In the genomic region with DNA sequence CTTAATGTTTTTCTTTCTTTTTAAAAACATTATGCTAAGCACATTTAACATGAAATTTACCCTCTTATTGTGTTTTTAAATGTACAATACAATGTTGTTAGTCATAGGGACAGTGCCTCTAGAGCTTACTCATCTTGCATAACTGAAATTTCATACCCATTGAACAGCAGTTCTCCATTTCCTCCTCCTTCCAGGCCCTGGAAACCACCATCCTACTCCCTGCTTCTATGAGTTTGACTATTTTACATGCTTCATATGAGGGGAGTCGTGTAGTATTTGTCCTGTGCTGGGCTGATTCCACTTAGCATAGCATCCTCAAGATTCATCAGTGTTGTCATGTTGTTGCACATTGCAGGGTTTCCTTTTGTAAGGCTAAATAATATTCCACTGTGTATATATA, we compare ENCODE assay signal across 17 cellular contexts.
DNase-seq lines count a peak whose midpoint lies in the region; ATAC-seq and TF ChIP-seq lines count a peak whose summit lies in the region.
"Had no signal": no experiment of that assay in that cellular context is flagged by ENCODE, and none has a peak within 500 bp of the region (broad histone marks: within the 10 kb centered on the region; RNA-seq: fewer than 3 reads in every experiment).

No MANE protein-coding gene starts in this region.

- no peak overlapping the region for H4K8ac ChIP-seq in trophoblast cell (ENCODE audit: low read depth, low read length)

- H3K9me3 ChIP-seq in MG63 (no peaks in the 10 kb centered on the region; the same call in 1 of the 2 replicates), trophoblast cell (ENCODE audit: insufficient read depth, low read depth, low read length) (no peaks in the 10 kb centered on the region)
- H3K9me3 ChIP-seq: upper lobe of left lung had no signal

- no peak overlapping the region for H3K4me3 ChIP-seq in MG63
- H3K4me3 ChIP-seq in trophoblast cell (ENCODE audit: low read depth, low read length), result no peak overlapping the region
- H3K4me3 ChIP-seq: neural progenitor cell, upper lobe of left lung had no signal

- H3K4me1 Mint-ChIP-seq in endothelial cell (ENCODE audit: unreplicated experiment) (peaks cover 16% of the 10 kb centered on the region), immature natural killer cell (no peaks in the 10 kb centered on the region)
- peaks cover 4% of the 10 kb centered on the region for H3K4me1 Mint-ChIP-seq in activated naive CD8-positive, alpha-beta T cell treated with anti-CD3 and anti-CD28 coated beads for 36 hours
- H3K4me1 Mint-ChIP-seq: activated naive CD4-positive, alpha-beta T cell treated with anti-CD3 and anti-CD28 coated beads, Interleukin-2, amount 50 U/mL, for 24 hours had no signal

- peak; percentile 25 to 41 for ATAC-seq in activated CD4-positive, CD25-positive, alpha-beta regulatory T cell treated with anti-CD3 and anti-CD28 coated beads, Interleukin-2, amount 50 U/mL, for 24 hours

- no peak overlapping the region for H4K12ac ChIP-seq in trophoblast cell (ENCODE audit: low read depth, low read length)

- no peak overlapping the region for H3K4ac ChIP-seq in trophoblast cell (ENCODE audit: low read depth, low read length)

- no peaks in the 10 kb centered on the region for H3K27me3 Mint-ChIP-seq in endothelial cell (ENCODE audit: unreplicated experiment)
- H3K27me3 Mint-ChIP-seq in immature natural killer cell (ENCODE audit: low read depth in 3 of 3), result no peaks in the 10 kb centered on the region
- H3K27me3 Mint-ChIP-seq in activated naive CD8-positive, alpha-beta T cell treated with anti-CD3 and anti-CD28 coated beads for 36 hours, result peaks cover 4% of the 10 kb centered on the region
- H3K27me3 Mint-ChIP-seq: activated naive CD4-positive, alpha-beta T cell treated with anti-CD3 and anti-CD28 coated beads, Interleukin-2, amount 50 U/mL, for 24 hours; dendritic cell treated with granulocyte-macrophage colony-stimulating factor and Interleukin-4, amounts not matched to agents 40 ng/mL and 50 ng/mL, for 4 days had no signal

- H3K9me3 Mint-ChIP-seq in endothelial cell (ENCODE audit: unreplicated experiment), result no peaks in the 10 kb centered on the region
- H3K9me3 Mint-ChIP-seq in immature natural killer cell, result no peaks in the 10 kb centered on the region
- H3K9me3 Mint-ChIP-seq in activated naive CD8-positive, alpha-beta T cell treated with anti-CD3 and anti-CD28 coated beads for 36 hours, result no peaks in the 10 kb centered on the region
- H3K9me3 Mint-ChIP-seq: activated naive CD4-positive, alpha-beta T cell treated with anti-CD3 and anti-CD28 coated beads, Interleukin-2, amount 50 U/mL, for 24 hours; dendritic cell treated with granulocyte-macrophage colony-stimulating factor and Interleukin-4, amounts not matched to agents 40 ng/mL and 50 ng/mL, for 4 days had no signal

- no peak overlapping the region for H2BK12ac ChIP-seq in trophoblast cell (ENCODE audit: low read length)

- H2BK5ac ChIP-seq in trophoblast cell (ENCODE audit: low read depth, low read length, poor library complexity), result no peak overlapping the region

- no peaks in the 10 kb centered on the region for H3K79me2 ChIP-seq in trophoblast cell (ENCODE audit: control insufficient read depth, insufficient read depth, low read length, poor library complexity)

- H3K4me3 Mint-ChIP-seq in endothelial cell (ENCODE audit: unreplicated experiment) (no peak overlapping the region), immature natural killer cell (no peak overlapping the region)
- H3K4me3 Mint-ChIP-seq in activated naive CD8-positive, alpha-beta T cell treated with anti-CD3 and anti-CD28 coated beads for 36 hours, result no peak overlapping the region
- H3K4me3 Mint-ChIP-seq: activated naive CD4-positive, alpha-beta T cell treated with anti-CD3 and anti-CD28 coated beads, Interleukin-2, amount 50 U/mL, for 24 hours; dendritic cell treated with granulocyte-macrophage colony-stimulating factor and Interleukin-4, amounts not matched to agents 40 ng/mL and 50 ng/mL, for 4 days; neural progenitor cell had no signal

- H4K91ac ChIP-seq in trophoblast cell (ENCODE audit: low read depth, low read length), result no peak overlapping the region

- H3K27me3 ChIP-seq in MG63 (no peaks in the 10 kb centered on the region), trophoblast cell (ENCODE audit: insufficient read depth, low read length) (no peaks in the 10 kb centered on the region)
- H3K27me3 ChIP-seq: neural progenitor cell, upper lobe of left lung had no signal

- no peak for TF ChIP-seq CTCF in endothelial cell (IDR thresholded peaks at IDR 0.05; ENCODE audit: unreplicated experiment)

- H3K23ac ChIP-seq in trophoblast cell (ENCODE audit: low read length), result no peak overlapping the region

- H3K4me2 ChIP-seq in trophoblast cell (ENCODE audit: low read length), result no peak overlapping the region
- H3K4me2 ChIP-seq: KMS-11, neural progenitor cell had no signal

- H3K79me1 ChIP-seq in trophoblast cell (ENCODE audit: low read length), result no peaks in the 10 kb centered on the region

- no peak overlapping the region for H3K9ac ChIP-seq in trophoblast cell (ENCODE audit: low read length)
- H3K9ac ChIP-seq: KMS-11, neural progenitor cell had no signal

- H3K36me3 Mint-ChIP-seq in endothelial cell (ENCODE audit: low read depth, unreplicated experiment) (peaks cover 17% of the 10 kb centered on the region), immature natural killer cell (peaks cover 0 to 3% (median 0%) of the 10 kb centered on the region in 3 donors)
- no peaks in the 10 kb centered on the region for H3K36me3 Mint-ChIP-seq in activated naive CD8-positive, alpha-beta T cell treated with anti-CD3 and anti-CD28 coated beads for 36 hours

- H2BK120ac ChIP-seq in trophoblast cell (ENCODE audit: insufficient read depth, low read length, poor library complexity), result no peak overlapping the region

- no peak overlapping the region for H2AK5ac ChIP-seq in trophoblast cell (ENCODE audit: low read length)

- H3K4me1 ChIP-seq in trophoblast cell (ENCODE audit: control insufficient read depth in 1 of 2, insufficient read depth in 2 of 2, low read length in 2 of 2), result peaks cover 0 to 4% of the 10 kb centered on the region in 2 experiments

- H3K36me3 ChIP-seq in MG63, result peaks cover 2% of the 10 kb centered on the region
- H3K36me3 ChIP-seq in trophoblast cell (ENCODE audit: control insufficient read depth in 1 of 2, insufficient read depth in 2 of 2, low read length in 2 of 2), result peaks cover 3 to 4% of the 10 kb centered on the region in 2 experiments
- H3K36me3 ChIP-seq: neural progenitor cell, upper lobe of left lung had no signal

- no CpG with 5 or more reads among the region's 1 CpG for WGBS in trophoblast cell (ENCODE audit: extremely low coverage, insufficient coverage, insufficient read length)

- no peak overlapping the region for H3K14ac ChIP-seq in trophoblast cell (ENCODE audit: low read length)

- H2AFZ ChIP-seq in trophoblast cell (ENCODE audit: insufficient read depth, low read length, poor library complexity), result no peak overlapping the region
- H2AFZ ChIP-seq: neural progenitor cell had no signal

- peak overlapping the region; percentile 54 for H3K27ac Mint-ChIP-seq in endothelial cell (ENCODE audit: unreplicated experiment)
- no peak overlapping the region for H3K27ac Mint-ChIP-seq in immature natural killer cell
- no peak overlapping the region for H3K27ac Mint-ChIP-seq in activated naive CD8-positive, alpha-beta T cell treated with anti-CD3 and anti-CD28 coated beads for 36 hours
- H3K27ac Mint-ChIP-seq: activated naive CD4-positive, alpha-beta T cell treated with anti-CD3 and anti-CD28 coated beads, Interleukin-2, amount 50 U/mL, for 24 hours; dendritic cell treated with granulocyte-macrophage colony-stimulating factor and Interleukin-4, amounts not matched to agents 40 ng/mL and 50 ng/mL, for 4 days; neural progenitor cell had no signal

- H3K27ac ChIP-seq in trophoblast cell (ENCODE audit: low read depth, low read length), result no peak overlapping the region
- H3K27ac ChIP-seq: KMS-11, neural progenitor cell, RWPE1, upper lobe of left lung had no signal

- no peak overlapping the region for H3K18ac ChIP-seq in trophoblast cell (ENCODE audit: low read length)

- no peak for DNase-seq in activated CD4-positive, CD25-positive, alpha-beta regulatory T cell treated with anti-CD3 and anti-CD28 coated beads, Interleukin-2, amount 50 U/mL, for 72 hours
- peak; percentile 27 for DNase-seq in MG63
- no peak for DNase-seq in endothelial cell (ENCODE audit: low spot score)
- DNase-seq in trophoblast cell, result peak; percentile 74 to 86
- DNase-seq in immature natural killer cell, result no peak
- no peak for DNase-seq in stimulated activated naive CD4-positive, alpha-beta T cell (lab: John Stamatoyannopoulos, UW)
- DNase-seq in activated naive CD8-positive, alpha-beta T cell treated with anti-CD3 and anti-CD28 coated beads for 36 hours, result no peak
- DNase-seq: activated CD8-positive, alpha-beta memory T cell treated with anti-CD3 and anti-CD28 coated beads for 24 hours; DMS 273 treated with DMSO at 0.1 percent for 48 hours; NCI-H2227 treated with DMSO at 0.1 percent for 48 hours; upper lobe of left lung had no signal

Comparison
In these comparisons a context has a peak if more than half of its experiments do, and no peak if none do; other contexts are left out.
1. DNase-seq: peak in MG63 (single experiment) and trophoblast cell (2 of 2); none in activated CD4-positive, CD25-positive, alpha-beta regulatory T cell treated with anti-CD3 and anti-CD28 coated beads, Interleukin-2, amount 50 U/mL, for 72 hours (single experiment), endothelial cell (single experiment), immature natural killer cell (0 of 3), stimulated activated naive CD4-positive, alpha-beta T cell (0 of 6) and activated naive CD8-positive, alpha-beta T cell treated with anti-CD3 and anti-CD28 coated beads for 36 hours (single experiment).